Comparison of ENCODE assay signal across 9 cellular contexts in genomic region chr17:7684856-7685532, GRCh38. TPM values are rescaled to one million over a fixed set of nuclear protein-coding genes. Genes with fewer than 3 reads are reported as not detected.
DNase-seq lines count a peak whose midpoint lies in the region; ATAC-seq, FAIRE-seq and TF ChIP-seq lines count a peak whose summit lies in the region.
"Had no signal": no experiment of that assay in that cellular context is flagged by ENCODE, and none has a peak within 500 bp of the region (broad histone marks: within the 10 kb centered on the region; RNA-seq: fewer than 3 reads in every experiment).

No MANE protein-coding gene starts in this region.

- H2AFZ ChIP-seq in astrocyte (ENCODE audit: low read depth, low read length) = no peak overlapping the region

- TF ChIP-seq CTCF in astrocyte (IDR thresholded peaks at IDR 0.05; ENCODE audit: insufficient read depth, low read depth, low read length) (no peak), lower leg skin (IDR thresholded peaks at IDR 0.05) (no peak), tibial artery (IDR thresholded peaks at IDR 0.05) (no peak)

- H3K4me1 ChIP-seq in astrocyte (ENCODE audit: insufficient read depth, low read length) (peaks cover 23% of the 10 kb centered on the region), tibial artery (peaks cover 0 to 33% (median 21%) of the 10 kb centered on the region in 4 donors)

- peaks cover 36% of the 10 kb centered on the region for H4K20me1 ChIP-seq in astrocyte (ENCODE audit: insufficient read depth, low read length)

- no peaks in the 10 kb centered on the region for H3K36me3 ChIP-seq in astrocyte (ENCODE audit: insufficient read depth, low read length)
- H3K36me3 ChIP-seq in tibial artery = no peaks in the 10 kb centered on the region

- no peak for DNase-seq in activated T-cell treated with anti-CD3 and anti-CD28 coated beads, Interleukin-2, amount 50 U/mL, for 72 hours
- DNase-seq in activated T-cell treated with anti-CD3 and anti-CD28 coated beads for 4 hours (no peak), astrocyte (ENCODE audit: low read depth) (no peak), lower leg skin (ENCODE audit: low spot score in 2 of 2) (no peak), tibial artery (no peak), NCI-H2171 (lab: John Stamatoyannopoulos, UW) (no peak)
- DNase-seq in stimulated activated CD4-positive, alpha-beta T cell treated with anti-CD3 and anti-CD28 coated beads, Interleukin-1b, Interleukin-23, amount 100 ng/mL, for 48 hours = no peak

- peaks cover 3 to 18% of the 10 kb centered on the region in 2 donors for H3K36me3 Mint-ChIP-seq in activated T-cell treated with anti-CD3 and anti-CD28 coated beads, Interleukin-2, amount 50 U/mL, for 72 hours (ENCODE audit: insufficient read depth in 2 of 2)
- peaks cover 8% of the 10 kb centered on the region for H3K36me3 Mint-ChIP-seq in astrocyte (ENCODE audit: low read depth, unreplicated experiment)

- no peaks in the 10 kb centered on the region for H3K27me3 Mint-ChIP-seq in activated T-cell treated with anti-CD3 and anti-CD28 coated beads, Interleukin-2, amount 50 U/mL, for 72 hours (ENCODE audit: low read depth)
- no peaks in the 10 kb centered on the region for H3K27me3 Mint-ChIP-seq in astrocyte (ENCODE audit: low read depth, unreplicated experiment)

- ATAC-seq in activated T-cell treated with anti-CD3 and anti-CD28 coated beads, Interleukin-2, amount 50 U/mL, for 72 hours (replicated peaks in 1 of 2) = no peak
- ATAC-seq in HG03280 (IDR thresholded peaks at IDR 0.05; ENCODE audit: unreplicated experiment) = no peak

- peak overlapping the region; percentile 99 for H3K9ac ChIP-seq in astrocyte (ENCODE audit: low read length)

- H3K79me2 ChIP-seq in astrocyte (ENCODE audit: insufficient read depth, low read length) = peaks cover 68% of the 10 kb centered on the region

- H3K4me2 ChIP-seq in astrocyte (ENCODE audit: low read length) = peak overlapping the region; percentile 92

- H3K27ac ChIP-seq in astrocyte (ENCODE audit: low read depth, low read length) (peak overlapping the region; percentile 99), tibial artery (peak overlapping the region; percentile 93 to 94)

- H3K9me3 ChIP-seq in astrocyte (ENCODE audit: insufficient read depth, low read depth, low read length) (no peaks in the 10 kb centered on the region), tibial artery (no peaks in the 10 kb centered on the region)

- intact Hi-C loops in lower leg skin (cut with DNase I; ENCODE audit: low total_unique reads) (no loop called here), tibial artery (cut with DNase I; ENCODE audit: low total_unique reads) (loop anchor here (5.0 kb wide), 1 partner anchor 58 kb away; the partner anchor contains the start of gene SAT2)

- no peaks in the 10 kb centered on the region for H3K9me3 Mint-ChIP-seq in activated T-cell treated with anti-CD3 and anti-CD28 coated beads, Interleukin-2, amount 50 U/mL, for 72 hours
- no peaks in the 10 kb centered on the region for H3K9me3 Mint-ChIP-seq in astrocyte (ENCODE audit: unreplicated experiment)

- 49 to 51% methylated on average over 15 of the region's 15 CpGs for WGBS in lower leg skin, 2 donors

- H3K4me3 Mint-ChIP-seq in activated T-cell treated with anti-CD3 and anti-CD28 coated beads, Interleukin-2, amount 50 U/mL, for 72 hours = peak overlapping the region; percentile 88 to 97
- H3K4me3 Mint-ChIP-seq in astrocyte (ENCODE audit: unreplicated experiment) = peak overlapping the region; percentile 95

- H3K27me3 ChIP-seq in astrocyte (ENCODE audit: insufficient read depth, low read length) (no peaks in the 10 kb centered on the region), tibial artery (no peaks in the 10 kb centered on the region)

- peaks cover 44% of the 10 kb centered on the region for H3K4me1 Mint-ChIP-seq in activated T-cell treated with anti-CD3 and anti-CD28 coated beads, Interleukin-2, amount 50 U/mL, for 72 hours (ENCODE audit: low read depth)
- peaks cover 6% of the 10 kb centered on the region for H3K4me1 Mint-ChIP-seq in astrocyte (ENCODE audit: low read depth, unreplicated experiment)

- no peak for FAIRE-seq in astrocyte (lab: Jason Lieb, UNC)

- no peak for TF ChIP-seq POLR2A in lower leg skin (IDR thresholded peaks at IDR 0.05)

- H3K4me3 ChIP-seq in astrocyte (ENCODE audit: insufficient read depth, low read depth, low read length) = peak overlapping the region; percentile 99
- peak overlapping the region; percentile 15 for H3K4me3 ChIP-seq in lower leg skin (ENCODE audit: low read depth, poor library complexity, severe bottlenecking)
- H3K4me3 ChIP-seq in tibial artery = peak overlapping the region; percentile 82 to 87

- H3K27ac Mint-ChIP-seq in activated T-cell treated with anti-CD3 and anti-CD28 coated beads, Interleukin-2, amount 50 U/mL, for 72 hours = peak overlapping the region; percentile 99
- peak overlapping the region; percentile 100 for H3K27ac Mint-ChIP-seq in astrocyte (ENCODE audit: unreplicated experiment)

RNA-seq across cellular contexts. Expression of gene TP53, which starts 2.3 kb away (rescaled TPM):
- total RNA-seq in activated T-cell treated with anti-CD3 and anti-CD28 coated beads, Interleukin-2, amount 50 U/mL, for 72 hours = 100 to 1,000 TPM; 183 to 189 TPM
- 94.4 and 100 TPM in 2 replicates for total RNA-seq in astrocyte
- total RNA-seq in lower leg skin = 10 to 100 TPM; 42.8 to 57.3 (median 50.8) TPM

RNA-seq across cellular contexts. Expression of gene WRAP53, which starts 3.3 kb away (rescaled TPM):
- 10 to 100 TPM; 19.0 to 26.7 TPM for total RNA-seq in activated T-cell treated with anti-CD3 and anti-CD28 coated beads, Interleukin-2, amount 50 U/mL, for 72 hours
- 14.2 and 15.1 TPM in 2 replicates for total RNA-seq in astrocyte
- 1 to 10 TPM; 1.1 to 5.4 (median 4.5) TPM for total RNA-seq in lower leg skin

RNA-seq across cellular contexts. Expression of gene EFNB3, which starts 20.0 kb away (rescaled TPM):
- not detected for total RNA-seq in activated T-cell treated with anti-CD3 and anti-CD28 coated beads, Interleukin-2, amount 50 U/mL, for 72 hours
- total RNA-seq in astrocyte (7.0 and 7.6 TPM in 2 replicates), lower leg skin (1 to 10 TPM; 5.4 to 8.5 (median 7.6) TPM)

RNA-seq across cellular contexts. Expression of gene DNAH2, which starts 32.5 kb away (rescaled TPM):
- total RNA-seq in activated T-cell treated with anti-CD3 and anti-CD28 coated beads, Interleukin-2, amount 50 U/mL, for 72 hours = under 1 TPM; 0.05 to 0.07 TPM
- total RNA-seq in astrocyte (0.11 and 0.34 TPM in 2 replicates), lower leg skin (under 1 TPM in 3 of 4 donors, not detected in 1; under 0.01 to 0.10 (median 0.05) TPM)

RNA-seq across cellular contexts. Expression of gene ATP1B2, which starts 34.3 kb away (rescaled TPM):
- under 1 TPM in 1 of 2 donors, not detected in 1; 0.30 TPM for total RNA-seq in activated T-cell treated with anti-CD3 and anti-CD28 coated beads, Interleukin-2, amount 50 U/mL, for 72 hours
- 0.65 and 0.89 TPM in 2 replicates for total RNA-seq in astrocyte
- 1 to 10 TPM in 1 of 4 donors, under 1 TPM in 2, not detected in 1; 0.42 to 3.0 (median 0.46) TPM for total RNA-seq in lower leg skin
- total RNA-seq: RPMI7951 had no signal

Comparison
In these comparisons a context has a peak if more than half of its experiments do, and no peak if none do; other contexts are left out.
1. H3K4me3 ChIP-seq: peak in every context shown above with its lines; median percentile 99 in astrocyte; 84 in tibial artery; 15 in lower leg skin.